In genomic region chr11:93740802-93741093, GRCh38 we compare ENCODE assay signal across 8 cellular contexts.
DNase-seq lines count a peak whose midpoint lies in the region; ATAC-seq and TF ChIP-seq lines count a peak whose summit lies in the region.

No MANE protein-coding gene starts in this region.

- no peaks in the 10 kb centered on the region for H3K9me3 ChIP-seq in WERI-Rb-1 (ENCODE audit: severe bottlenecking)

- H3K27me3 ChIP-seq in WERI-Rb-1 (ENCODE audit: insufficient read depth, low read depth, severe bottlenecking) (no peaks in the 10 kb centered on the region), layer of hippocampus (ENCODE audit: control insufficient read depth, insufficient read depth, low read length) (no peaks in the 10 kb centered on the region)

- no peak for TF ChIP-seq CTCF in WERI-Rb-1 (IDR thresholded peaks at IDR 0.05; ENCODE audit: low read depth, low read length)

- H3K4me3 ChIP-seq in WERI-Rb-1 (ENCODE audit: low read depth, low read length): peak overlapping the region; percentile 100

- peaks cover 51% of the 10 kb centered on the region for H3K36me3 ChIP-seq in WERI-Rb-1

- DNase-seq in DMS 273 (lab: John Stamatoyannopoulos, UW; ENCODE audit: unreplicated experiment) (peak; percentile 71), DMS 273 treated with DMSO at 0.1 percent for 48 hours (lab: John Stamatoyannopoulos, UW) (no peak), NCI-H1930 (lab: John Stamatoyannopoulos, UW) (peak; percentile 24 to 43), WERI-Rb-1 (peak; percentile 55), caudate nucleus (lab: John Stamatoyannopoulos, UW) (peak in 38 of 61 donors; percentile 5 to 66 (median 48))
- peak; percentile 66 for DNase-seq in stimulated activated CD4-positive, alpha-beta T cell treated with anti-CD3 and anti-CD28 coated beads, Interleukin-4, amount 100 ng/mL, for 1 hour

- H3K27ac ChIP-seq in WERI-Rb-1 (peak overlapping the region; percentile 86), caudate nucleus (ENCODE audit: low read depth, low read length) (peak overlapping the region; percentile 83), layer of hippocampus (ENCODE audit: low read depth, low read length) (peak overlapping the region; percentile 88)

- peak; percentile 37 for ATAC-seq in HG02852 (IDR thresholded peaks at IDR 0.05; ENCODE audit: unreplicated experiment)
